In the genomic region with DNA sequence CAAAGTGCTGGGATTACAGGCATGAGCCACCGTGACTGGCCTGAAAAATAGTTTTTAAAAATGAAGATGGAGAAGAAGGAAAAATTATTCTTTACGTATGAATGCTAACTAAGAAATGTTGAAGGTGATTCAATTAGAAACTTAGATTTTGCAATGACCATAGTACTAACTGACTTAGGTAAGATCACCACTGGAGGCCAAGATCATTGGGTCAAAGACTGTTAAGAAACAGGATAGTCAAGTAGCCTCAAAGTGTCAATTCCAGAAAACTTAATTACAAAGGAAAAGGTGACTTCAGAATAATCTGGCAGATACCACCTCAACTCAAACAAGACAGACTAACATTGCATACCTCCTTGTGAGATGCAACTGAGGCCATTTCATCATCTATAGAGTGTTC, we compare ENCODE assay signal across 35 cellular contexts.
"Had no signal": no experiment of that assay in that cellular context is flagged by ENCODE, and none has a peak within 500 bp of the region (broad histone marks: within the 10 kb centered on the region; RNA-seq: fewer than 3 reads in every experiment).

No MANE protein-coding gene starts in this region.

- H3K4me3 Mint-ChIP-seq: activated naive CD4-positive, alpha-beta T cell treated with anti-CD3 and anti-CD28 coated beads for 36 hours; activated naive CD4-positive, alpha-beta T cell treated with anti-CD3 and anti-CD28 coated beads, Interleukin-2, amount 10 ng/mL, durations not matched to agents 7 days and 5 days; activated naive CD4-positive, alpha-beta T cell treated with anti-CD3 and anti-CD28 coated beads, Interleukin-2, amount 50 U/mL, for 24 hours; activated naive CD8-positive, alpha-beta T cell; activated naive CD8-positive, alpha-beta T cell treated with anti-CD3 and anti-CD28 coated beads for 36 hours; activated naive CD8-positive, alpha-beta T cell treated with anti-CD3 and anti-CD28 coated beads, Interleukin-2, amount 10 ng/mL, durations not matched to agents 7 days and 5 days; activated naive CD8-positive, alpha-beta T cell treated with anti-CD3 and anti-CD28 coated beads, Interleukin-2, amount 50 U/mL, for 24 hours; activated T-cell treated with anti-CD3 and anti-CD28 coated beads, Interleukin-2, amount 50 U/mL, for 24 hours; activated T-cell treated with anti-CD3 and anti-CD28 coated beads, Interleukin-2, amount 50 U/mL, for 4 hours; activated T-cell treated with anti-CD3 and anti-CD28 coated beads, Interleukin-2, amount 50 U/mL, for 72 hours; activated T-helper 1 cell treated with anti-CD3 and anti-CD28 coated beads, Interleukin-12 subunit alpha, Interleukin-12 subunit beta, Interleukin-2, Interleukin-4 antibody, amounts not matched to agents 30 ng/mL and 10 ng/mL and 1 ng/mL, durations not matched to agents 14 hours and 24 hours and 36 hours; activated T-helper 17 cell treated with anti-CD3 and anti-CD28 coated beads, Interleukin-2, amount 50 U/mL, for 72 hours; brain; central memory CD8-positive, alpha-beta T cell had no signal

- H3K9me3 Mint-ChIP-seq: activated naive CD4-positive, alpha-beta T cell treated with anti-CD3 and anti-CD28 coated beads for 36 hours; activated naive CD4-positive, alpha-beta T cell treated with anti-CD3 and anti-CD28 coated beads, Interleukin-2, amount 10 ng/mL, durations not matched to agents 7 days and 5 days; activated naive CD4-positive, alpha-beta T cell treated with anti-CD3 and anti-CD28 coated beads, Interleukin-2, amount 50 U/mL, for 24 hours; activated naive CD4-positive, alpha-beta T cell treated with anti-CD3 and anti-CD28 coated beads, Interleukin-2, amount 50 U/mL, for 72 hours; activated naive CD8-positive, alpha-beta T cell treated with anti-CD3 and anti-CD28 coated beads for 36 hours; activated naive CD8-positive, alpha-beta T cell treated with anti-CD3 and anti-CD28 coated beads, Interleukin-2, amount 10 ng/mL, durations not matched to agents 7 days and 5 days; activated naive CD8-positive, alpha-beta T cell treated with anti-CD3 and anti-CD28 coated beads, Interleukin-2, amount 50 U/mL, for 24 hours; activated T-cell treated with anti-CD3 and anti-CD28 coated beads, Interleukin-2, amount 50 U/mL, for 24 hours; activated T-cell treated with anti-CD3 and anti-CD28 coated beads, Interleukin-2, amount 50 U/mL, for 4 hours; activated T-cell treated with anti-CD3 and anti-CD28 coated beads, Interleukin-2, amount 50 U/mL, for 72 hours; activated T-helper 1 cell treated with anti-CD3 and anti-CD28 coated beads, Interleukin-12 subunit alpha, Interleukin-12 subunit beta, Interleukin-2, Interleukin-4 antibody, amounts not matched to agents 30 ng/mL and 10 ng/mL and 1 ng/mL, durations not matched to agents 14 hours and 24 hours and 36 hours; activated T-helper 17 cell treated with anti-CD3 and anti-CD28 coated beads, Interleukin-2, amount 50 U/mL, for 72 hours; activated T-helper 2 cell treated with anti-CD3 and anti-CD28 coated beads, Interferon-gamma antibody, Interleukin-2, Interleukin-4, amounts not matched to agents 10 μg/mL and 5 μg/mL and 100 μg/mL, durations not matched to agents 14 hours and 24 hours and 36 hours; brain; central memory CD8-positive, alpha-beta T cell had no signal

- ATAC-seq: activated naive CD4-positive, alpha-beta T cell treated with anti-CD3 and anti-CD28 coated beads, Interleukin-2, amount 50 U/mL, for 72 hours; activated naive CD8-positive, alpha-beta T cell treated with anti-CD3 and anti-CD28 coated beads, Interleukin-2, amount 50 U/mL, for 24 hours; activated T-cell treated with anti-CD3 and anti-CD28 coated beads, Interleukin-2, amount 50 U/mL, for 4 hours; activated T-cell treated with anti-CD3 and anti-CD28 coated beads, Interleukin-2, amount 50 U/mL, for 72 hours; activated T-helper 17 cell treated with anti-CD3 and anti-CD28 coated beads, Interleukin-2, amount 50 U/mL, for 72 hours; body of pancreas had no signal

- H3K27me3 Mint-ChIP-seq: activated naive CD4-positive, alpha-beta T cell treated with anti-CD3 and anti-CD28 coated beads, Interleukin-2, amount 10 ng/mL, durations not matched to agents 7 days and 5 days; activated naive CD4-positive, alpha-beta T cell treated with anti-CD3 and anti-CD28 coated beads, Interleukin-2, amount 50 U/mL, for 24 hours; activated naive CD8-positive, alpha-beta T cell; activated naive CD8-positive, alpha-beta T cell treated with anti-CD3 and anti-CD28 coated beads, Interleukin-2, amount 50 U/mL, for 24 hours; activated T-cell treated with anti-CD3 and anti-CD28 coated beads, Interleukin-2, amount 50 U/mL, for 24 hours; activated T-helper 17 cell treated with anti-CD3 and anti-CD28 coated beads, Interleukin-2, amount 50 U/mL, for 72 hours; brain; central memory CD8-positive, alpha-beta T cell had no signal

- DNase-seq: activated effector memory CD4-positive, alpha-beta T cell treated with anti-CD3 and anti-CD28 coated beads, Interleukin-2, amount 50 U/mL, for 16 hours; activated effector memory CD4-positive, alpha-beta T cell treated with Interleukin-2 at 50 U/mL for 16 hours; activated gamma-delta T cell; activated gamma-delta T cell treated with Interleukin-2 at 50 U/mL for 16 hours; activated naive CD4-positive, alpha-beta T cell; activated naive CD4-positive, alpha-beta T cell treated with anti-CD3 and anti-CD28 coated beads for 36 hours; activated naive CD4-positive, alpha-beta T cell treated with anti-CD3 and anti-CD28 coated beads, Interleukin-2, amount 10 ng/mL, durations not matched to agents 7 days and 5 days; activated naive CD4-positive, alpha-beta T cell treated with anti-CD3 and anti-CD28 coated beads, Interleukin-2, amount 50 U/mL, for 16 hours; activated naive CD4-positive, alpha-beta T cell treated with Interleukin-2 at 50 U/mL for 16 hours; activated naive CD8-positive, alpha-beta T cell treated with anti-CD3 and anti-CD28 coated beads for 36 hours; activated naive CD8-positive, alpha-beta T cell treated with anti-CD3 and anti-CD28 coated beads, Interleukin-2, amount 10 ng/mL, durations not matched to agents 7 days and 5 days; activated naive CD8-positive, alpha-beta T cell treated with anti-CD3 and anti-CD28 coated beads, Interleukin-2, amount 50 U/mL, for 24 hours; activated T-cell treated with anti-CD3 and anti-CD28 coated beads, Interleukin-2, amount 50 U/mL, for 1 hour; activated T-cell treated with anti-CD3 and anti-CD28 coated beads, Interleukin-2, amount 50 U/mL, for 24 hours; activated T-cell treated with anti-CD3 and anti-CD28 coated beads, Interleukin-2, amount 50 U/mL, for 4 hours; activated T-cell treated with anti-CD3 and anti-CD28 coated beads, Interleukin-2, amount 50 U/mL, for 48 hours; activated T-cell treated with anti-CD3 and anti-CD28 coated beads, Interleukin-2, amount 50 U/mL, for 72 hours; adrenal gland; amniotic stem cell; amygdala; anterior cingulate cortex; aorta; body of pancreas; brain microvascular endothelial cell; caudate nucleus; central memory CD4-positive, alpha-beta T cell; cerebellar nuclear complex had no signal

- H3K36me3 Mint-ChIP-seq: activated naive CD4-positive, alpha-beta T cell treated with anti-CD3 and anti-CD28 coated beads, Interleukin-2, amount 10 ng/mL, durations not matched to agents 7 days and 5 days; activated naive CD4-positive, alpha-beta T cell treated with anti-CD3 and anti-CD28 coated beads, Interleukin-2, amount 50 U/mL, for 24 hours; activated naive CD4-positive, alpha-beta T cell treated with anti-CD3 and anti-CD28 coated beads, Interleukin-2, amount 50 U/mL, for 72 hours; activated naive CD8-positive, alpha-beta T cell; activated naive CD8-positive, alpha-beta T cell treated with anti-CD3 and anti-CD28 coated beads for 36 hours; activated naive CD8-positive, alpha-beta T cell treated with anti-CD3 and anti-CD28 coated beads, Interleukin-2, amount 10 ng/mL, durations not matched to agents 7 days and 5 days; brain had no signal

- H3K27ac Mint-ChIP-seq: activated naive CD4-positive, alpha-beta T cell treated with anti-CD3 and anti-CD28 coated beads for 36 hours; activated naive CD4-positive, alpha-beta T cell treated with anti-CD3 and anti-CD28 coated beads, Interleukin-2, amount 10 ng/mL, durations not matched to agents 7 days and 5 days; activated naive CD4-positive, alpha-beta T cell treated with anti-CD3 and anti-CD28 coated beads, Interleukin-2, amount 50 U/mL, for 24 hours; activated naive CD4-positive, alpha-beta T cell treated with anti-CD3 and anti-CD28 coated beads, Interleukin-2, amount 50 U/mL, for 72 hours; activated naive CD8-positive, alpha-beta T cell; activated naive CD8-positive, alpha-beta T cell treated with anti-CD3 and anti-CD28 coated beads for 36 hours; activated naive CD8-positive, alpha-beta T cell treated with anti-CD3 and anti-CD28 coated beads, Interleukin-2, amount 10 ng/mL, durations not matched to agents 7 days and 5 days; activated naive CD8-positive, alpha-beta T cell treated with anti-CD3 and anti-CD28 coated beads, Interleukin-2, amount 50 U/mL, for 24 hours; activated T-cell treated with anti-CD3 and anti-CD28 coated beads, Interleukin-2, amount 50 U/mL, for 24 hours; activated T-cell treated with anti-CD3 and anti-CD28 coated beads, Interleukin-2, amount 50 U/mL, for 72 hours; activated T-helper 1 cell treated with anti-CD3 and anti-CD28 coated beads, Interleukin-12 subunit alpha, Interleukin-12 subunit beta, Interleukin-2, Interleukin-4 antibody, amounts not matched to agents 30 ng/mL and 10 ng/mL and 1 ng/mL, durations not matched to agents 14 hours and 24 hours and 36 hours; activated T-helper 17 cell treated with anti-CD3 and anti-CD28 coated beads, Interleukin-2, amount 50 U/mL, for 72 hours; activated T-helper 2 cell treated with anti-CD3 and anti-CD28 coated beads, Interferon-gamma antibody, Interleukin-2, Interleukin-4, amounts not matched to agents 10 μg/mL and 5 μg/mL and 100 μg/mL, durations not matched to agents 14 hours and 24 hours and 36 hours; brain had no signal

- H3K4me1 Mint-ChIP-seq: activated naive CD4-positive, alpha-beta T cell treated with anti-CD3 and anti-CD28 coated beads, Interleukin-2, amount 10 ng/mL, durations not matched to agents 7 days and 5 days; activated naive CD4-positive, alpha-beta T cell treated with anti-CD3 and anti-CD28 coated beads, Interleukin-2, amount 50 U/mL, for 24 hours; activated naive CD8-positive, alpha-beta T cell treated with anti-CD3 and anti-CD28 coated beads for 36 hours; activated naive CD8-positive, alpha-beta T cell treated with anti-CD3 and anti-CD28 coated beads, Interleukin-2, amount 50 U/mL, for 24 hours; activated T-helper 17 cell treated with anti-CD3 and anti-CD28 coated beads, Interleukin-2, amount 50 U/mL, for 72 hours; central memory CD8-positive, alpha-beta T cell had no signal
